In the genomic region with DNA sequence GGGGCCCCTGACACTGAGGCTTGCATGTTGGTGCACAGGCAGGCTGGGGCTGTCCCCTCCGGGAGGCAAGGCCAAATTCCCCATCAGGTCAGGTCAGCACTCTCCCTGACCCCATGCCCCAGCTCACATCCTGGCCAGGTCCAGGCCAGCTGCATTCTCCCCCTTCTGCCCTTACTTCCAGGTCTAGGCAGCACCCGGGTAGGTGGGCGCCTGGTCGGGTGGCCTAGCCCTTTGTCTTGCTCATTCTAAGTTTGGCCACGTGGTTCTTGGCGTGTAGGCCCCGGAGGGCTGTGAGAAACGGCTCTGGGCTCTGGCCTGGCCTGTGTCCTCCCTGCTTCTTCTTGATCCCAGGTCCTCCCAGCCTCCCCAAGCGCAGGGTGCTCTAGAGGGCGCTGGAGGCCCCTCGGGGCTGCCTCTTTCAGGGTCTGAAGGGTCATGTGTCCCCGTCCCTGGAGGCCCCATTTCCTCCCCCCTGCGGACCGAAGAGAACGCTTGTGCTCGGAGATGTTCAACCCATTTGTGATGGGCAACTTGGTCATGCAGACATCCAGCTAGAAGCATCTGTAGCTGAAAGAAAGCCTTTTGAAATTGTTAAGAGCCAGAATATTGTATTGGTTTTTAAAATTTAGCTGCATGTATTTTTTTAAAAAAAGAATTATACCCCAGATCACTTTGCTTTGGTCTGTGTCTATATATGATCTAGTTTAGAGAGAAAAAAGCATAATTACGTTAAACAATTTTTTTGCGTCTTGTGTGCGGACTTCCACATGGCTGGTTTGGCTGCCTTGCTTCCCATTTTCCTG, we compare ENCODE assay signal across 7 cellular contexts.
DNase-seq lines count a peak whose midpoint lies in the region; TF ChIP-seq lines count a peak whose summit lies in the region.

No MANE protein-coding gene starts in this region.

- DNase-seq in fibroblast of gingiva (ENCODE audit: low read depth) (peak; percentile 59), T1000 (lab: John Stamatoyannopoulos, UW) (no peak)
- DNase-seq in activated CD8-positive, alpha-beta memory T cell treated with anti-CD3 and anti-CD28 coated beads, Interleukin-2, amount 50 U/mL, for 48 hours = no peak
- DNase-seq in stimulated activated CD8-positive, alpha-beta memory T cell treated with anti-CD3 and anti-CD28 coated beads, Interleukin-4, amount 100 ng/mL, for 48 hours = no peak

- no peak overlapping the region for H3K9ac ChIP-seq in OCI-LY3 (ENCODE audit: low read length)
- no peak overlapping the region for H3K9ac ChIP-seq in parathyroid adenoma

- H3K4me3 ChIP-seq in OCI-LY3 (ENCODE audit: low read length) = no peak overlapping the region
- no peak overlapping the region for H3K4me3 ChIP-seq in parathyroid adenoma (ENCODE audit: low read depth, low read length)

- H3K79me2 ChIP-seq in OCI-LY3 (ENCODE audit: low read length) = no peaks in the 10 kb centered on the region
- H3K79me2 ChIP-seq in parathyroid adenoma = peaks cover 48% of the 10 kb centered on the region

- no peak overlapping the region for H3K27ac ChIP-seq in OCI-LY3 (ENCODE audit: low read length)
- peak overlapping the region; percentile 22 for H3K27ac ChIP-seq in parathyroid adenoma

- peak; percentile 34 for TF ChIP-seq CTCF in GM12874 (IDR thresholded peaks at IDR 0.05; ENCODE audit: insufficient read depth, low read depth, low read length)
- peak; percentile 32 for TF ChIP-seq CTCF in OCI-LY3 (IDR thresholded peaks at IDR 0.05; ENCODE audit: low read depth, low read length)
- TF ChIP-seq CTCF in parathyroid adenoma (IDR thresholded peaks at IDR 0.05) = no peak

- H2AFZ ChIP-seq in OCI-LY3 (ENCODE audit: low read depth, low read length) (no peak overlapping the region), parathyroid adenoma (no peak overlapping the region)

- H3K4me1 ChIP-seq in OCI-LY3 (ENCODE audit: low read length) (no peaks in the 10 kb centered on the region), parathyroid adenoma (peaks cover 3% of the 10 kb centered on the region)

- H3K4me2 ChIP-seq in OCI-LY3 (ENCODE audit: low read length) (no peak overlapping the region), parathyroid adenoma (ENCODE audit: low read length) (no peak overlapping the region)

- no peaks in the 10 kb centered on the region for H4K20me1 ChIP-seq in OCI-LY3 (ENCODE audit: insufficient read depth, low read length)

- H3K36me3 ChIP-seq in OCI-LY3 (replicated peaks; ENCODE audit: low read depth, low read length) (no peaks in the 10 kb centered on the region), parathyroid adenoma (ENCODE audit: control insufficient read depth, insufficient read depth, low read length) (no peaks in the 10 kb centered on the region)

- H3K9me3 ChIP-seq in OCI-LY3 (ENCODE audit: insufficient read depth, low read length) (no peaks in the 10 kb centered on the region), parathyroid adenoma (ENCODE audit: control insufficient read depth, low read length) (no peaks in the 10 kb centered on the region)

- peaks cover 11% of the 10 kb centered on the region; the same call in 1 of the 2 replicates for H3K27me3 ChIP-seq in OCI-LY3 (ENCODE audit: low read depth, low read length)
- H3K27me3 ChIP-seq in parathyroid adenoma (ENCODE audit: control insufficient read depth, insufficient read depth, low read length) = no peaks in the 10 kb centered on the region
